Comparison of ENCODE assay signal across 8 cellular contexts in genomic region chr2:159712194-159712928, GRCh38. TPM values are rescaled to one million over a fixed set of nuclear protein-coding genes. Genes with fewer than 3 reads are reported as not detected.
DNase-seq lines count a peak whose midpoint lies in the region; ATAC-seq and TF ChIP-seq lines count a peak whose summit lies in the region.

Gene MARCHF7 (plus strand): TSS chr2:159712506. CDS start chr2:159729023, 16,517 bp downstream.

- H3K36me3 Mint-ChIP-seq in activated B cell treated with CpG ODN at 0.5 μM for 24 hours (ENCODE audit: low read depth) = peaks cover 49% of the 10 kb centered on the region

- ATAC-seq in HG03196 (IDR thresholded peaks at IDR 0.05; ENCODE audit: unreplicated experiment) = peak; percentile 92
- peak; percentile 93 for ATAC-seq in activated B cell treated with CpG ODN at 0.5 μM for 24 hours (ENCODE audit: low read depth)

- TF ChIP-seq CTCF in AG09309 (IDR thresholded peaks at IDR 0.05; ENCODE audit: control insufficient read depth, insufficient read depth, low read depth, low read length, missing control alignments) (peak; percentile 58), activated B cell treated with CpG ODN at 0.5 μM for 24 hours (IDR thresholded peaks at IDR 0.05) (no peak)

- peak; percentile 89 for TF ChIP-seq POLR2A in GM18951 (IDR thresholded peaks at IDR 0.05; ENCODE audit: extremely low read depth, insufficient read depth, insufficient read length)

- H3K4me3 Mint-ChIP-seq in activated B cell treated with CpG ODN at 0.5 μM for 24 hours = peak within 1 kb of the TSS; percentile 99

- H3K4me1 Mint-ChIP-seq in activated B cell treated with CpG ODN at 0.5 μM for 24 hours = peaks cover 56% of the 10 kb centered on the region

- intact Hi-C loops in activated B cell treated with CpG ODN at 0.5 μM for 24 hours (cut with micrococcal nuclease) = loop anchor here (1.0 to 10.0 kb wide), 11 partner anchors 97 to 1838 kb away; partner anchors contain the start of genes ACVR1, CCDC148, LY75 and PKP4

- no peaks in the 10 kb centered on the region for H3K27me3 Mint-ChIP-seq in activated B cell treated with CpG ODN at 0.5 μM for 24 hours

- CTCF ChIA-PET in activated B cell treated with CpG ODN at 0.5 μM for 24 hours (lab: Charles Lee) = interaction anchor here (0.7 to 1.3 kb wide), 4 partner anchors 10 to 425 kb away, joined by 3 to 4 read pairs (median 3); no protein-coding TSS in a partner anchor

- POLR2A ChIA-PET in activated B cell treated with CpG ODN at 0.5 μM for 24 hours (lab: Charles Lee) = interaction anchor here (0.5 to 3.3 kb wide), 22 partner anchors 9 to 1392 kb away, joined by 3 to 31 read pairs (median 5); partner anchors contain the start of genes LY75 and WDSUB1

- peak within 1 kb of the TSS; percentile 99 for H3K4me3 ChIP-seq in AG09309 (ENCODE audit: control insufficient read depth, low read depth, low read length)

- in situ Hi-C loops in GM18951 (cut with MboI; ENCODE audit: low sequenced_read_pairs, unreplicated experiment) = no loop called here

- DNase-seq in AG09309 (ENCODE audit: low read depth) = peak; percentile 75
- DNase-seq in NCI-H226 = peak; percentile 92
- peak; percentile 97 for DNase-seq in activated B cell treated with CpG ODN at 0.5 μM for 24 hours
- DNase-seq in caudate nucleus (lab: John Stamatoyannopoulos, UW) = peak; percentile 28 to 98 (median 92)
- peak; percentile 96 for DNase-seq in iris pigment epithelial cell (ENCODE audit: low read depth)
- peak; percentile 95 for DNase-seq in stimulated activated CD4-positive, alpha-beta T cell treated with anti-CD3 and anti-CD28 coated beads, Interleukin-12 subunit alpha, Interleukin-12 subunit beta, amount 100 ng/mL, for 4 hours

- no peaks in the 10 kb centered on the region for H3K9me3 Mint-ChIP-seq in activated B cell treated with CpG ODN at 0.5 μM for 24 hours

- peak within 1 kb of the TSS; percentile 99 for H3K27ac Mint-ChIP-seq in activated B cell treated with CpG ODN at 0.5 μM for 24 hours

- H3K27ac ChIP-seq in caudate nucleus (ENCODE audit: low read depth, low read length) = peak within 1 kb of the TSS; percentile 93

RNA-seq across cellular contexts. Expression of gene MARCHF7, which starts in this region (rescaled TPM):
- total RNA-seq in activated B cell treated with CpG ODN at 0.5 μM for 24 hours = 86.7 and 89.5 TPM in 2 replicates

Comparison
In these comparisons a context has a peak if more than half of its experiments do, and no peak if none do; other contexts are left out.
1. Peak in every context shown above with its lines: DNase-seq, ATAC-seq, H3K4me3 ChIP-seq and H3K27ac ChIP-seq.